ENCODE assay signal across 28 cellular contexts in genomic region chr2:107467414-107467813, GRCh38.
"Had no signal": no experiment of that assay in that cellular context is flagged by ENCODE, and none has a peak within 500 bp of the region (broad histone marks: within the 10 kb centered on the region; RNA-seq: fewer than 3 reads in every experiment).

No MANE protein-coding gene starts in this region.

- H3K27ac ChIP-seq: neutrophil, pancreas, prostate gland, right lobe of liver, sigmoid colon, stomach, thoracic aorta, tibial artery, transverse colon, upper lobe of right lung, uterus had no signal

- ATAC-seq: naive thymus-derived CD4-positive, alpha-beta T cell; natural killer cell; pancreas; right cardiac atrium; right lobe of liver; stimulated activated effector memory CD8-positive, alpha-beta T cell treated with anti-CD3 and anti-CD28 coated beads, Interleukin-12 subunit alpha, Interleukin-12 subunit beta, amount 100 ng/mL, for 72 hours; stimulated activated naive B cell treated with anti-CD40 and anti-IgM and Interleukin-4, amounts not matched to agents 10 μg/mL and 1 μg/mL and 100 μg/mL, for 72 hours; upper lobe of right lung had no signal

- H3K27ac Mint-ChIP-seq: naive thymus-derived CD4-positive, alpha-beta T cell; natural killer cell; stimulated activated effector memory CD8-positive, alpha-beta T cell treated with anti-CD3 and anti-CD28 coated beads, Interleukin-12 subunit alpha, Interleukin-12 subunit beta, amount 100 ng/mL, for 72 hours; stimulated activated naive B cell treated with anti-CD40 and anti-IgM and Interleukin-4, amounts not matched to agents 10 μg/mL and 1 μg/mL and 100 μg/mL, for 72 hours; stimulated activated naive CD8-positive, alpha-beta T cell treated with anti-CD3 and anti-CD28 coated beads, Interleukin-15, Interleukin-2, amounts not matched to agents 100 ng/mL and 50 ng/mL, for 24 hours; type B pancreatic cell had no signal

- H3K9me3 ChIP-seq: neutrophil, pancreas, prostate gland, right lobe of liver, sigmoid colon, thoracic aorta, tibial artery, transverse colon, upper lobe of right lung, uterus had no signal

- DNase-seq: naive thymus-derived CD4-positive, alpha-beta T cell; natural killer cell; nephron progenitor cell; nucleus accumbens; pancreas; retina; right cardiac atrium; right lobe of liver; sigmoid colon; small intestine; stimulated activated CD4-positive, alpha-beta T cell treated with anti-CD3 and anti-CD28 coated beads, Interleukin-15, amount 100 ng/mL, for 24 hours; stimulated activated CD4-positive, alpha-beta T cell treated with anti-CD3 and anti-CD28 coated beads, Interleukin-2, amount 100 ng/mL, for 24 hours; stimulated activated CD4-positive, alpha-beta T cell treated with anti-CD3 and anti-CD28 coated beads, Interleukin-2, amount 100 ng/mL, for 48 hours; stimulated activated CD4-positive, alpha-beta T cell treated with anti-CD3 and anti-CD28 coated beads, Interleukin-4, amount 100 ng/mL, for 24 hours; stimulated activated naive B cell treated with anti-CD40 and anti-IgM and Interleukin-4, amounts not matched to agents 10 μg/mL and 1 μg/mL and 100 μg/mL, for 72 hours; stimulated activated naive CD4-positive, alpha-beta T cell treated with Interleukin-2 at 50 U/mL for 16 hours; stomach; tibial artery; transverse colon; upper lobe of right lung; uterus had no signal

- H3K27me3 Mint-ChIP-seq: naive thymus-derived CD4-positive, alpha-beta T cell; stimulated activated naive B cell treated with anti-CD40 and anti-IgM and Interleukin-4, amounts not matched to agents 10 μg/mL and 1 μg/mL and 100 μg/mL, for 72 hours; stimulated activated naive CD8-positive, alpha-beta T cell treated with anti-CD3 and anti-CD28 coated beads, Interleukin-15, Interleukin-2, amounts not matched to agents 100 ng/mL and 50 ng/mL, for 24 hours; type B pancreatic cell had no signal

- H3K27me3 ChIP-seq: neutrophil, pancreas, right lobe of liver, sigmoid colon, stomach, tibial artery, transverse colon, upper lobe of right lung, uterus had no signal

- H3K4me1 Mint-ChIP-seq: naive thymus-derived CD4-positive, alpha-beta T cell; natural killer cell; nephron progenitor cell; stimulated activated effector memory CD8-positive, alpha-beta T cell treated with anti-CD3 and anti-CD28 coated beads, Interleukin-12 subunit alpha, Interleukin-12 subunit beta, amount 100 ng/mL, for 72 hours; stimulated activated naive B cell treated with anti-CD40 and anti-IgM and Interleukin-4, amounts not matched to agents 10 μg/mL and 1 μg/mL and 100 μg/mL, for 72 hours had no signal

- H3K4me3 Mint-ChIP-seq: naive thymus-derived CD4-positive, alpha-beta T cell; natural killer cell; nephron progenitor cell; neural crest cell; stimulated activated effector memory CD8-positive, alpha-beta T cell treated with anti-CD3 and anti-CD28 coated beads, Interleukin-12 subunit alpha, Interleukin-12 subunit beta, amount 100 ng/mL, for 72 hours; stimulated activated naive B cell treated with anti-CD40 and anti-IgM and Interleukin-4, amounts not matched to agents 10 μg/mL and 1 μg/mL and 100 μg/mL, for 72 hours; stimulated activated naive CD8-positive, alpha-beta T cell treated with anti-CD3 and anti-CD28 coated beads, Interleukin-15, Interleukin-2, amounts not matched to agents 100 ng/mL and 50 ng/mL, for 24 hours; type B pancreatic cell had no signal

- H3K4me3 ChIP-seq: pancreas, prostate gland, right lobe of liver, sigmoid colon, stomach, thoracic aorta, tibial artery, transverse colon, upper lobe of right lung, uterus had no signal

- H3K9me3 Mint-ChIP-seq: type B pancreatic cell had no signal

- H3K36me3 Mint-ChIP-seq: naive thymus-derived CD4-positive, alpha-beta T cell; natural killer cell; stimulated activated effector memory CD8-positive, alpha-beta T cell treated with anti-CD3 and anti-CD28 coated beads, Interleukin-12 subunit alpha, Interleukin-12 subunit beta, amount 100 ng/mL, for 72 hours; stimulated activated naive B cell treated with anti-CD40 and anti-IgM and Interleukin-4, amounts not matched to agents 10 μg/mL and 1 μg/mL and 100 μg/mL, for 72 hours; type B pancreatic cell had no signal

- H3K36me3 ChIP-seq: neutrophil, pancreas, prostate gland, right lobe of liver, sigmoid colon, stomach, thoracic aorta, tibial artery, transverse colon, upper lobe of right lung, uterus had no signal

- H3K4me1 ChIP-seq: pancreas, prostate gland, right lobe of liver, sigmoid colon, stomach, transverse colon, upper lobe of right lung, uterus had no signal
